In the genomic region with DNA sequence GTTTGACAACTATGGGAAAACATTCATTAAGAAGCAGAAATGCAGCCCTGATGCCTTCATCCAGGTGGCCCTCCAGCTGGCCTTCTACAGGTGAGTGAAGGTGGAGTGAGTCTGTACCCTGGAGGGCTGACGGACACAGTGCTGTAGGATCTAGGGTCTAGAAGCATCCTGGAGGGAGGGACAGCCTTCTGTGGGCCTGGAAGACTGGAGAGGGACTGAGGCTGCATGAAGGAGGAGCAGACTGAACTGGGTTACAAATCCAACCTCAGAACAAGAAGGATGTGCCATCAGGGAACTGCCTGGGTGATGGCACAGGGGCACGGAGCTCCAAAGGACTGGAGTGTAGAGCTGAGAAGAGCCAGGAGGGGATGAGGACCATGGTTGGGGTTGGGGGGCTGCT, we compare ENCODE assay signal across 25 cellular contexts. TPM values are rescaled to one million over a fixed set of nuclear protein-coding genes. Genes with fewer than 3 reads are reported as not detected.
"Had no signal": no experiment of that assay in that cellular context is flagged by ENCODE, and none has a peak within 500 bp of the region (broad histone marks: within the 10 kb centered on the region; RNA-seq: fewer than 3 reads in every experiment).

No MANE protein-coding gene starts in this region.

- H3K9me3 ChIP-seq: gastrocnemius medialis, heart right ventricle, lower lobe of right lung, sigmoid colon, testis, transverse colon had no signal

- ATAC-seq: esophagus mucosa; gastrocnemius medialis; heart right ventricle; left lobe of liver; lower lobe of right lung; stimulated activated naive B cell treated with anti-CD40 and anti-IgM and Interleukin-4, amounts not matched to agents 10 μg/mL and 1 μg/mL and 100 μg/mL, for 72 hours; stimulated activated naive CD8-positive, alpha-beta T cell treated with anti-CD3 and anti-CD28 coated beads, Interleukin-15, amount 100 ng/mL, for 72 hours had no signal

- H3K36me3 ChIP-seq: gastrocnemius medialis, heart right ventricle, lower lobe of right lung, sigmoid colon, transverse colon had no signal

- H3K4me3 ChIP-seq: dorsolateral prefrontal cortex, gastrocnemius medialis, heart right ventricle, lower lobe of right lung, sigmoid colon, skin epidermis, testis, transverse colon had no signal

- DNase-seq: cortex of kidney; dorsolateral prefrontal cortex; effector memory CD4-positive, alpha-beta T cell; gastrocnemius medialis; heart right ventricle; hypothalamus; lower lobe of right lung; mesenchymal stem cell; naive B cell; sigmoid colon; stimulated activated CD4-positive, alpha-beta T cell treated with anti-CD3 and anti-CD28 coated beads, Interleukin-2, amount 100 ng/mL, for 24 hours; stimulated activated CD4-positive, alpha-beta T cell treated with anti-CD3 and anti-CD28 coated beads, Interleukin-4, amount 100 ng/mL, for 4 hours; stimulated activated naive B cell treated with anti-CD40 and anti-IgM and Interleukin-4, amounts not matched to agents 10 μg/mL and 1 μg/mL and 100 μg/mL, for 72 hours; stimulated activated naive CD8-positive, alpha-beta T cell treated with anti-CD3 and anti-CD28 coated beads, Interleukin-15, amount 100 ng/mL, for 72 hours; testis; transverse colon had no signal

- H3K27ac ChIP-seq: dorsolateral prefrontal cortex, gastrocnemius medialis, heart right ventricle, lower lobe of right lung, sigmoid colon, skin epidermis, testis, transverse colon had no signal

- H3K4me1 ChIP-seq: gastrocnemius medialis, heart right ventricle, lower lobe of right lung, sigmoid colon, testis, transverse colon had no signal

- H3K27me3 ChIP-seq: testis, transverse colon had no signal

RNA-seq across cellular contexts. Expression of gene C10orf53, which starts 27.5 kb away (rescaled TPM):
- total RNA-seq: chondrocyte, esophagus mucosa, fibroblast of villous mesenchyme, gastrocnemius medialis, heart right ventricle, left lobe of liver, lower lobe of right lung, osteoblast, pulmonary artery endothelial cell, sigmoid colon, subcutaneous adipose tissue, transverse colon, urinary bladder had no signal
- polyA plus RNA-seq: heart right ventricle, sigmoid colon, urinary bladder had no signal

RNA-seq across cellular contexts. Expression of gene CHAT, which starts 38.1 kb away (rescaled TPM):
- total RNA-seq: chondrocyte, dorsolateral prefrontal cortex, esophagus mucosa, fibroblast of villous mesenchyme, gastrocnemius medialis, heart right ventricle, left lobe of liver, lower lobe of right lung, osteoblast, pulmonary artery endothelial cell, subcutaneous adipose tissue, urinary bladder had no signal
- polyA plus RNA-seq: heart right ventricle had no signal

RNA-seq across cellular contexts. Expression of gene SLC18A3, which starts 41.8 kb away (rescaled TPM):
- total RNA-seq: chondrocyte, dorsolateral prefrontal cortex, esophagus mucosa, gastrocnemius medialis, heart right ventricle, left lobe of liver, lower lobe of right lung, osteoblast, pulmonary artery endothelial cell, subcutaneous adipose tissue, testis had no signal
- polyA plus RNA-seq: heart right ventricle had no signal
